1 cellular context compared by ENCODE assay signal in genomic region chr5:143427122-143427735, GRCh38.
TF ChIP-seq lines count a peak whose summit lies in the region.

No MANE protein-coding gene starts in this region.

TF ChIP-seq in GM12878, 131 proteins besides CTCF, POLR2A, EP300 and RAD21:
- TF ChIP-seq CEBPB (IDR thresholded peaks at IDR 0.05; ENCODE audit: borderline replicate concordance in 1 of 2, low read depth in 2 of 2, low read length in 2 of 2) (0 out of 4 replicates have a peak, but pooled peaks of 1 of the 2 experiments have one; percentile 14), ETV6 (conservative IDR thresholded peaks at IDR 0.05 in 1 of 2, IDR thresholded peaks at IDR 0.05 in 1 of 2; ENCODE audit: borderline replicate concordance in 1 of 2, low read depth in 1 of 2) (peak in 1 of 2 experiments; percentile 48; a peak in 1 of 4 replicates), FOXM1 (IDR thresholded peaks at IDR 0.05; ENCODE audit: low read depth, low read length) (peak; percentile 81; the same call in 1 of the 2 replicates), RELB (IDR thresholded peaks at IDR 0.05; ENCODE audit: low read depth) (no peak), YY1 (IDR thresholded peaks at IDR 0.05; ENCODE audit: low read depth, low read length) (peak; percentile 80), NFYA (IDR thresholded peaks at IDR 0.05; ENCODE audit: borderline replicate concordance, low read depth, low read length) (no peak), BCL3 (IDR thresholded peaks at IDR 0.05; ENCODE audit: borderline replicate concordance, insufficient read depth, low read depth, low read length, poor library complexity, severe bottlenecking) (peak; percentile 92), HDAC6 (IDR thresholded peaks at IDR 0.05; ENCODE audit: unreplicated experiment) (no peak), GATAD2B (conservative IDR thresholded peaks at IDR 0.05; ENCODE audit: low read depth) (no peak), JUNB (IDR thresholded peaks at IDR 0.05) (peak; percentile 94), RUNX3 (IDR thresholded peaks at IDR 0.05; ENCODE audit: low read length) (peak; percentile 94), PML (IDR thresholded peaks at IDR 0.05; ENCODE audit: low read length) (peak; percentile 39; the same call in 1 of the 2 replicates), IRF4 (IDR thresholded peaks at IDR 0.05; ENCODE audit: low read depth, low read length) (peak; percentile 45; the same call in 1 of the 2 replicates), IKZF2 (IDR thresholded peaks at IDR 0.05) (peak; percentile 68 to 70), EED (IDR thresholded peaks at IDR 0.05; ENCODE audit: low read depth) (peak; percentile 73), REST (IDR thresholded peaks at IDR 0.05; ENCODE audit: low read depth, low read length) (no peak), RBBP5 (conservative IDR thresholded peaks at IDR 0.05) (no peak), CHD4 (IDR thresholded peaks at IDR 0.05) (no peak), MEF2A (IDR thresholded peaks at IDR 0.05; ENCODE audit: insufficient read depth, low read depth, low read length) (peak; percentile 54; the same call in 1 of the 2 replicates), BCL11A (IDR thresholded peaks at IDR 0.05; ENCODE audit: low read depth, low read length) (peak; percentile 67; the same call in 1 of the 2 replicates), MTA2 (IDR thresholded peaks at IDR 0.05; ENCODE audit: low read depth) (peak; percentile 42; the same call in 1 of the 2 replicates), CREM (IDR thresholded peaks at IDR 0.05; ENCODE audit: low read depth) (peak; percentile 67; the same call in 1 of the 2 replicates), CBFB (IDR thresholded peaks at IDR 0.05; ENCODE audit: low read depth) (peak; percentile 73; the same call in 1 of the 2 replicates), IKZF1 (conservative IDR thresholded peaks at IDR 0.05) (peak; percentile 64), TCF7 (IDR thresholded peaks at IDR 0.05; ENCODE audit: borderline replicate concordance) (peak; percentile 53; the same call in 1 of the 2 replicates), ZBTB11 (CRISPR knock-in tag; IDR thresholded peaks at IDR 0.05) (no peak), NFIC (IDR thresholded peaks at IDR 0.05; ENCODE audit: low read depth, low read length) (peak; percentile 91)
TF ChIP-seq in GM12878: peak in this region for 19.
